Comparison of ENCODE assay signal across 2 cellular contexts in genomic region chr19:53460131-53460721, GRCh38. TPM values are rescaled to one million over a fixed set of nuclear protein-coding genes. Genes with fewer than 3 reads are reported as not detected.
"Had no signal": no experiment of that assay in that cellular context is flagged by ENCODE, and none has a peak within 500 bp of the region (broad histone marks: within the 10 kb centered on the region; RNA-seq: fewer than 3 reads in every experiment).

No MANE protein-coding gene starts in this region.

RNA-seq across cellular contexts. Expression of gene ZNF813, which starts 7.3 kb away (rescaled TPM):
- total RNA-seq: HT-29, NCI-H460 had no signal
